Comparison of ENCODE assay signal across 22 cellular contexts in genomic region chr5:74657165-74657564, GRCh38.
"Had no signal": no experiment of that assay in that cellular context is flagged by ENCODE, and none has a peak within 500 bp of the region (broad histone marks: within the 10 kb centered on the region; RNA-seq: fewer than 3 reads in every experiment).

No MANE protein-coding gene starts in this region.

- H3K27ac Mint-ChIP-seq: IgD-negative memory B cell had no signal

- ATAC-seq: K562, SK-N-SH treated with all-trans-retinoic acid at 6 μM for 48 hours had no signal

- H3K27me3 ChIP-seq: SJCRH30 had no signal

- H3K4me3 Mint-ChIP-seq: IgD-negative memory B cell had no signal

- H3K9me3 ChIP-seq: SJCRH30 had no signal

- H3K4me1 Mint-ChIP-seq: IgD-negative memory B cell had no signal

- H3K36me3 ChIP-seq: SJCRH30 had no signal

- H3K27ac ChIP-seq: HL-60, KMS-11, SJCRH30 had no signal

- H3K4me3 ChIP-seq: K562, SJCRH30 had no signal

- H3K36me3 Mint-ChIP-seq: IgD-negative memory B cell had no signal

- DNase-seq: Kasumi-1, MM.1S, NCI-H1092 treated with DMSO at 0.1 percent for 48 hours, NCI-H1436, NCI-H187, NCI-H2029, NCI-H2081 treated with DMSO at 0.1 percent for 48 hours, NCI-H2171, NCI-H226, NCI-H446, NCI-H510A, NCI-H524 treated with DMSO at 0.1 percent for 48 hours, NCI-H69, NCI-H774, RPMI8226, SHP77 treated with DMSO at 0.1 percent for 48 hours, SJCRH30 had no signal

- H3K9me3 Mint-ChIP-seq: IgD-negative memory B cell had no signal
